ENCODE assay signal across 1 cellular context in genomic region chr2:135530313-135531230, GRCh38.
TF ChIP-seq lines count a peak whose summit lies in the region.

Gene ZRANB3 (minus strand): TSS chr2:135531218.

TF ChIP-seq in HepG2, 621 proteins besides CTCF, POLR2A, EP300 and RAD21 (continued from another document and continues in another):
- TF ChIP-seq ZNF280B (CRISPR knock-in tag; IDR thresholded peaks at IDR 0.05; ENCODE audit: borderline replicate concordance), result no peak
- TF ChIP-seq ZNF10 (CRISPR knock-in tag; IDR thresholded peaks at IDR 0.05; ENCODE audit: borderline replicate concordance, low read depth), result no peak
- no peak for TF ChIP-seq NR3C1 (CRISPR knock-in tag; IDR thresholded peaks at IDR 0.05)
- TF ChIP-seq ZFP36L2 (CRISPR knock-in tag; IDR thresholded peaks at IDR 0.05), result no peak
- peak; percentile 97 for TF ChIP-seq THAP11 (CRISPR knock-in tag; IDR thresholded peaks at IDR 0.05)
- no peak for TF ChIP-seq ZNF776 (CRISPR knock-in tag; IDR thresholded peaks at IDR 0.05)
- TF ChIP-seq ZNF530 (CRISPR knock-in tag; IDR thresholded peaks at IDR 0.05; ENCODE audit: low read depth), result no peak
- no peak for TF ChIP-seq CENPX (CRISPR knock-in tag; IDR thresholded peaks at IDR 0.05)
- TF ChIP-seq SNAPC4 (CRISPR knock-in tag; IDR thresholded peaks at IDR 0.05), result no peak
- no peak for TF ChIP-seq ZNF644 (CRISPR knock-in tag; IDR thresholded peaks at IDR 0.05; ENCODE audit: low read depth)
- TF ChIP-seq NR2F1 (CRISPR knock-in tag; IDR thresholded peaks at IDR 0.05), result no peak
- no peak for TF ChIP-seq ZNF557 (CRISPR knock-in tag; IDR thresholded peaks at IDR 0.05)
- no peak for TF ChIP-seq XBP1 (CRISPR knock-in tag; IDR thresholded peaks at IDR 0.05)
- no peak for TF ChIP-seq ZNF460 (CRISPR knock-in tag; IDR thresholded peaks at IDR 0.05; ENCODE audit: borderline replicate concordance)
- no peak for TF ChIP-seq ZNF770 (CRISPR knock-in tag; IDR thresholded peaks at IDR 0.05)
- TF ChIP-seq ZNF260 (CRISPR knock-in tag; IDR thresholded peaks at IDR 0.05; ENCODE audit: borderline replicate concordance, low read depth), result no peak
- TF ChIP-seq ZBTB40 (IDR thresholded peaks at IDR 0.05), result no peak
- peak; percentile 47; the same call in 1 of the 2 replicates for TF ChIP-seq ZBTB40 (CRISPR knock-in tag; IDR thresholded peaks at IDR 0.05)
- TF ChIP-seq PRDM4 (CRISPR knock-in tag; IDR thresholded peaks at IDR 0.05; ENCODE audit: borderline replicate concordance), result no peak
- TF ChIP-seq HMG20A (CRISPR knock-in tag; IDR thresholded peaks at IDR 0.05; ENCODE audit: borderline replicate concordance), result no peak
- no peak for TF ChIP-seq TAF15 (IDR thresholded peaks at IDR 0.05; ENCODE audit: low read depth, low read length, poor library complexity, severe bottlenecking)
- TF ChIP-seq ZNF160 (CRISPR knock-in tag; IDR thresholded peaks at IDR 0.05), result no peak
- TF ChIP-seq ZNF564 (CRISPR knock-in tag; IDR thresholded peaks at IDR 0.05), result 0 out of 2 replicates have a peak, but pooled peaks have one; percentile 1
- no peak for TF ChIP-seq HNRNPUL1 (IDR thresholded peaks at IDR 0.05; ENCODE audit: low read depth, low read length)
- no peak for TF ChIP-seq ZNF513 (CRISPR knock-in tag; conservative IDR thresholded peaks at IDR 0.05)
- no peak; the same call in 1 of the 2 replicates for TF ChIP-seq POGK (CRISPR knock-in tag; conservative IDR thresholded peaks at IDR 0.05)
- no peak for TF ChIP-seq BATF2 (CRISPR knock-in tag; IDR thresholded peaks at IDR 0.05)
- no peak for TF ChIP-seq NFIC (IDR thresholded peaks at IDR 0.05; ENCODE audit: low read length)
- peak; percentile 77; the same call in 1 of the 2 replicates for TF ChIP-seq ZNF775 (CRISPR knock-in tag; IDR thresholded peaks at IDR 0.05; ENCODE audit: borderline replicate concordance)
- no peak for TF ChIP-seq RXRB (CRISPR knock-in tag; IDR thresholded peaks at IDR 0.05; ENCODE audit: borderline replicate concordance)
- TF ChIP-seq ZNF652 (CRISPR knock-in tag; IDR thresholded peaks at IDR 0.05; ENCODE audit: borderline replicate concordance, low read depth), result no peak; the same call in 1 of the 2 replicates
- TF ChIP-seq ZNF768 (CRISPR knock-in tag; IDR thresholded peaks at IDR 0.05), result no peak
- 0 out of 2 replicates have a peak, but pooled peaks have one; percentile 54 for TF ChIP-seq ISX (CRISPR knock-in tag; conservative IDR thresholded peaks at IDR 0.05)
